ENCODE assay signal across 8 cellular contexts in genomic region chr11:69918938-69919650, GRCh38.
DNase-seq lines count a peak whose midpoint lies in the region; ATAC-seq and TF ChIP-seq lines count a peak whose summit lies in the region.

No MANE protein-coding gene starts in this region.

- in situ Hi-C loops in GM13976 (cut with MboI; ENCODE audit: low sequenced_read_pairs, unreplicated experiment), result loop anchor here (10.0 kb wide), 1 partner anchor 276 kb away; no protein-coding TSS in a partner anchor

- H3K4me3 Mint-ChIP-seq in naive B cell, result no peak overlapping the region
- no peak overlapping the region for H3K4me3 Mint-ChIP-seq in stimulated activated effector memory CD8-positive, alpha-beta T cell treated with anti-CD3 and anti-CD28 coated beads, Interleukin-12 subunit alpha, Interleukin-12 subunit beta, amount 100 ng/mL, for 72 hours

- H3K9me3 Mint-ChIP-seq in naive B cell, result peaks cover 0 to 7% (median 1%) of the 10 kb centered on the region in 7 donors
- H3K9me3 Mint-ChIP-seq in stimulated activated effector memory CD8-positive, alpha-beta T cell treated with anti-CD3 and anti-CD28 coated beads, Interleukin-12 subunit alpha, Interleukin-12 subunit beta, amount 100 ng/mL, for 72 hours, result no peaks in the 10 kb centered on the region

- ATAC-seq in naive B cell (ENCODE audit: low read depth in 2 of 2) (peak; percentile 64 to 73), GM21515 (IDR thresholded peaks at IDR 0.05; ENCODE audit: unreplicated experiment) (no peak)
- ATAC-seq in stimulated activated effector memory CD8-positive, alpha-beta T cell treated with anti-CD3 and anti-CD28 coated beads, Interleukin-12 subunit alpha, Interleukin-12 subunit beta, amount 100 ng/mL, for 72 hours, result peak; percentile 60

- H3K27me3 Mint-ChIP-seq in naive B cell, result peaks cover 19 to 75% (median 67%) of the 10 kb centered on the region in 3 donors

- TF ChIP-seq CTCF in GM13976 (IDR thresholded peaks at IDR 0.05; ENCODE audit: borderline replicate concordance, control extremely low read depth, extremely low read depth, insufficient read depth, missing control alignments) (peak; percentile 76), epithelial cell of proximal tubule (conservative IDR thresholded peaks at IDR 0.05; ENCODE audit: low read depth, low read length) (peak; percentile 82)

- H3K27ac Mint-ChIP-seq in naive B cell, result no peak overlapping the region
- no peak overlapping the region for H3K27ac Mint-ChIP-seq in stimulated activated effector memory CD8-positive, alpha-beta T cell treated with anti-CD3 and anti-CD28 coated beads, Interleukin-12 subunit alpha, Interleukin-12 subunit beta, amount 100 ng/mL, for 72 hours

- H3K4me3 ChIP-seq in epithelial cell of proximal tubule (ENCODE audit: low read depth, low read length), result no peak overlapping the region

- DNase-seq in 8988T (peak; percentile 75), GM13976 (ENCODE audit: low spot score) (peak; percentile 87), NOMO-1 treated with dmso at 0.1 percent for 144 hours (lab: John Stamatoyannopoulos, UW; ENCODE audit: unreplicated experiment) (peak; percentile 31), epithelial cell of proximal tubule (ENCODE audit: low read depth) (no peak), naive B cell (peak; percentile 52)
- DNase-seq in activated CD8-positive, alpha-beta memory T cell treated with anti-CD3 and anti-CD28 coated beads, Interleukin-2, amount 50 U/mL, for 48 hours, result peak; percentile 95
- DNase-seq in stimulated activated effector memory CD8-positive, alpha-beta T cell treated with anti-CD3 and anti-CD28 coated beads, Interleukin-12 subunit alpha, Interleukin-12 subunit beta, amount 100 ng/mL, for 72 hours (ENCODE audit: low spot score in 2 of 2), result peak; percentile 73 to 83

- H3K36me3 Mint-ChIP-seq in naive B cell, result peaks cover 0 to 14% of the 10 kb centered on the region in 2 donors
- H3K36me3 Mint-ChIP-seq in stimulated activated effector memory CD8-positive, alpha-beta T cell treated with anti-CD3 and anti-CD28 coated beads, Interleukin-12 subunit alpha, Interleukin-12 subunit beta, amount 100 ng/mL, for 72 hours, result no peaks in the 10 kb centered on the region

- peaks cover 0 to 13% (median 0%) of the 10 kb centered on the region in 3 donors for H3K4me1 Mint-ChIP-seq in naive B cell
- H3K4me1 Mint-ChIP-seq in stimulated activated effector memory CD8-positive, alpha-beta T cell treated with anti-CD3 and anti-CD28 coated beads, Interleukin-12 subunit alpha, Interleukin-12 subunit beta, amount 100 ng/mL, for 72 hours, result peaks cover 17% of the 10 kb centered on the region
